In genomic region chr1:186682721-186683120, GRCh38 we compare ENCODE assay signal across 10 cellular contexts. TPM values are rescaled to one million over a fixed set of nuclear protein-coding genes. Genes with fewer than 3 reads are reported as not detected.
DNase-seq lines count a peak whose midpoint lies in the region; ATAC-seq and TF ChIP-seq lines count a peak whose summit lies in the region.
"Had no signal": no experiment of that assay in that cellular context is flagged by ENCODE, and none has a peak within 500 bp of the region (broad histone marks: within the 10 kb centered on the region; RNA-seq: fewer than 3 reads in every experiment).

No MANE protein-coding gene starts in this region.

- H3K4me3 Mint-ChIP-seq in endodermal cell (no peak overlapping the region), osteocyte (ENCODE audit: unreplicated experiment) (no peak overlapping the region)

- no peaks in the 10 kb centered on the region for H3K9me3 ChIP-seq in endodermal cell (ENCODE audit: control insufficient read depth, low read length)

- H3K36me3 Mint-ChIP-seq in endodermal cell (ENCODE audit: low read depth), result no peaks in the 10 kb centered on the region
- H3K36me3 Mint-ChIP-seq in osteocyte (ENCODE audit: unreplicated experiment), result no peaks in the 10 kb centered on the region

- H3K4me1 Mint-ChIP-seq in endodermal cell (no peaks in the 10 kb centered on the region), osteocyte (ENCODE audit: unreplicated experiment) (peaks cover 22% of the 10 kb centered on the region)

- no peak for ATAC-seq in HG03342 (IDR thresholded peaks at IDR 0.05; ENCODE audit: unreplicated experiment)
- no peak for ATAC-seq in HG03469 (IDR thresholded peaks at IDR 0.05; ENCODE audit: unreplicated experiment)

- H3K27ac ChIP-seq in endodermal cell (ENCODE audit: low read depth, low read length), result no peak overlapping the region

- peaks cover 25% of the 10 kb centered on the region for H3K27me3 ChIP-seq in endodermal cell (ENCODE audit: control insufficient read depth, insufficient read depth, low read length, poor library complexity, severe bottlenecking)

- H3K9me3 Mint-ChIP-seq in endodermal cell, result peaks cover 8% of the 10 kb centered on the region
- peaks cover 14% of the 10 kb centered on the region for H3K9me3 Mint-ChIP-seq in osteocyte (ENCODE audit: unreplicated experiment)

- H3K27ac Mint-ChIP-seq in endodermal cell, result no peak overlapping the region
- H3K27ac Mint-ChIP-seq in osteocyte (ENCODE audit: unreplicated experiment), result peak overlapping the region; percentile 61

- TF ChIP-seq CTCF in endodermal cell (conservative IDR thresholded peaks at IDR 0.05) (peak; percentile 58), osteocyte (IDR thresholded peaks at IDR 0.05) (peak; percentile 63)

- H3K9ac ChIP-seq in endodermal cell (ENCODE audit: extremely low read depth, low read length, poor library complexity, severe bottlenecking), result no peak overlapping the region

- no peaks in the 10 kb centered on the region for H3K36me3 ChIP-seq in endodermal cell (ENCODE audit: control insufficient read depth, insufficient read depth, low read length)

- no peak overlapping the region for H3K4me3 ChIP-seq in endodermal cell (ENCODE audit: low read length)

- DNase-seq in EL (peak; percentile 15), OCI-M1 (lab: John Stamatoyannopoulos, UW) (peak; percentile 73), endodermal cell (no peak), osteocyte (ENCODE audit: extremely low spot score, unreplicated experiment) (no peak), globus pallidus (ENCODE audit: low spot score) (no peak), islet precursor cell (no peak)
- DNase-seq: activated CD8-positive, alpha-beta memory T cell treated with anti-CD3 and anti-CD28 coated beads, Interleukin-2, amount 50 U/mL, for 4 hours; GDM1 had no signal

- H3K27me3 Mint-ChIP-seq in endodermal cell (ENCODE audit: insufficient read depth) (peaks cover 23% of the 10 kb centered on the region), osteocyte (ENCODE audit: unreplicated experiment) (no peaks in the 10 kb centered on the region)

- peaks cover 3% of the 10 kb centered on the region for H3K4me1 ChIP-seq in endodermal cell (ENCODE audit: control insufficient read depth, insufficient read depth, low read length)

- WGBS in endodermal cell (ENCODE audit: insufficient coverage in 1 of 2, insufficient read length in 1 of 2), 2 experiments, result 74 to 83% methylated on average over 1 of the region's 1 CpG

RNA-seq across cellular contexts. Expression of gene PTGS2, which starts 2.5 kb away (rescaled TPM):
- under 1 TPM; 0.09 to 0.15 TPM for total RNA-seq in endodermal cell
- 0.18 TPM for polyA plus RNA-seq in endodermal cell (2013, experiment 1 of 2)
- polyA plus RNA-seq in endodermal cell (2013, experiment 2 of 2), result 0.46 TPM
- 3.1 and 4.3 TPM in 2 replicates for total RNA-seq in osteocyte

Comparison
In these comparisons a context has a peak if more than half of its experiments do, and no peak if none do; other contexts are left out.
1. DNase-seq: peak in EL (single experiment) and OCI-M1 (single experiment); none in endodermal cell (single experiment), osteocyte (single experiment), globus pallidus (single experiment) and islet precursor cell (single experiment).